Comparison of ENCODE assay signal across 1 cellular context in genomic region chr10:118504044-118504944, GRCh38.
TF ChIP-seq lines count a peak whose summit lies in the region.

No MANE protein-coding gene starts in this region.

TF ChIP-seq in SK-N-SH treated with all-trans-retinoic acid at 6 μM for 48 hours, 23 proteins besides CTCF, POLR2A, EP300 and RAD21 (continued from another document):
- TF ChIP-seq RARB (CRISPR knock-in tag; IDR thresholded peaks at IDR 0.05) (no peak), ZFP3 (CRISPR knock-in tag; IDR thresholded peaks at IDR 0.05) (no peak), BACH2 (CRISPR knock-in tag; IDR thresholded peaks at IDR 0.05; ENCODE audit: borderline replicate concordance) (no peak), ZC3H10 (CRISPR knock-in tag; IDR thresholded peaks at IDR 0.05) (no peak), ZNF565 (CRISPR knock-in tag; conservative IDR thresholded peaks at IDR 0.05; ENCODE audit: low read depth) (no peak), PPARA (CRISPR knock-in tag; IDR thresholded peaks at IDR 0.05; ENCODE audit: borderline replicate concordance) (no peak), TOX (CRISPR knock-in tag; IDR thresholded peaks at IDR 0.05; ENCODE audit: borderline replicate concordance) (no peak)
TF ChIP-seq in SK-N-SH treated with all-trans-retinoic acid at 6 μM for 48 hours: peak in this region for 0.
